In the genomic region with DNA sequence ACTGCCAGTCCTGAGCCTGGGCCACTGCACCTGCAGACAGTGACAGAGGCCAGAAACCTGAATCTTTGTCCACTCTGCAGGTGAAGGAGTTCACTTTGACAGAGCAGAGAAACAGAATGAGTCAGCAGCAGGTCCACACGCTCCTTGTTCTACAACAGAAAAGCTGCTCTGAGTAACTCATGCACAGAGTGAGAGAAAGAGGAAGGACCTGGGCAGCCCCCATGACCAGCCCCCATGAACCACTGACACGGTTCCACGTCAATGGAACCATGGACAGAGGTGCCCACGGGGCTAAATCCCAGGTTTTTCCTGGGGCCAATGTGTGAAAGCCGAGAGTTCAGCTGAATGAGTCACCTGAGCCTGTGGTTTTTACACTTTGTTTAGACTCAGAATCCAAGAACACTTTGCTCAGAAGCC, we compare ENCODE assay signal across 8 cellular contexts. TPM values are rescaled to one million over a fixed set of nuclear protein-coding genes. Genes with fewer than 3 reads are reported as not detected.
DNase-seq lines count a peak whose midpoint lies in the region; ATAC-seq and TF ChIP-seq lines count a peak whose summit lies in the region.

No MANE protein-coding gene starts in this region.

- peaks cover 4% of the 10 kb centered on the region for H3K27me3 Mint-ChIP-seq in activated CD8-positive, alpha-beta T cell treated with anti-CD3 and anti-CD28 coated beads for 36 hours
- no peaks in the 10 kb centered on the region for H3K27me3 Mint-ChIP-seq in activated CD8-positive, alpha-beta T cell treated with anti-CD3 and anti-CD28 coated beads, Interleukin-2, amount 10 ng/mL, durations not matched to agents 7 days and 5 days (ENCODE audit: low read depth)

- peaks cover 0 to 20% (median 0%) of the 10 kb centered on the region in 7 donors for H3K27me3 ChIP-seq in spleen (replicated peaks in 1 of 7)
- no peaks in the 10 kb centered on the region for H3K27me3 ChIP-seq in testis

- H3K27ac ChIP-seq in spleen (no peak overlapping the region), testis (no peak overlapping the region)

- no peaks in the 10 kb centered on the region for H3K9me3 Mint-ChIP-seq in activated CD8-positive, alpha-beta T cell treated with anti-CD3 and anti-CD28 coated beads for 36 hours
- H3K9me3 Mint-ChIP-seq in activated CD8-positive, alpha-beta T cell treated with anti-CD3 and anti-CD28 coated beads, Interleukin-2, amount 10 ng/mL, durations not matched to agents 7 days and 5 days (ENCODE audit: insufficient read depth): no peaks in the 10 kb centered on the region

- ATAC-seq in activated CD8-positive, alpha-beta T cell treated with anti-CD3 and anti-CD28 coated beads for 36 hours: no peak
- no peak for ATAC-seq in activated CD8-positive, alpha-beta T cell treated with anti-CD3 and anti-CD28 coated beads, Interleukin-2, amount 10 ng/mL, durations not matched to agents 7 days and 5 days
- peak; percentile 76 for ATAC-seq in HG02943 (IDR thresholded peaks at IDR 0.05; ENCODE audit: low read depth, unreplicated experiment)

- WGBS in spleen, 5 donors: 16 to 33% (median 30%) methylated on average over 3 to 5 of the region's 5 CpGs
- WGBS in testis, 2 donors: 65 to 85% methylated on average over 5 of the region's 5 CpGs

- no peaks in the 10 kb centered on the region for H3K4me1 Mint-ChIP-seq in activated CD8-positive, alpha-beta T cell treated with anti-CD3 and anti-CD28 coated beads for 36 hours (ENCODE audit: low read depth)
- no peaks in the 10 kb centered on the region for H3K4me1 Mint-ChIP-seq in activated CD8-positive, alpha-beta T cell treated with anti-CD3 and anti-CD28 coated beads, Interleukin-2, amount 10 ng/mL, durations not matched to agents 7 days and 5 days (ENCODE audit: low read depth)

- no peak overlapping the region for H3K4me3 Mint-ChIP-seq in activated CD8-positive, alpha-beta T cell treated with anti-CD3 and anti-CD28 coated beads for 36 hours
- H3K4me3 Mint-ChIP-seq in activated CD8-positive, alpha-beta T cell treated with anti-CD3 and anti-CD28 coated beads, Interleukin-2, amount 10 ng/mL, durations not matched to agents 7 days and 5 days: no peak overlapping the region

- intact Hi-C loops in activated CD8-positive, alpha-beta T cell treated with anti-CD3 and anti-CD28 coated beads for 36 hours (cut with micrococcal nuclease): no loop called here
- intact Hi-C loops in spleen (cut with DNase I; ENCODE audit: low total_unique reads) (no loop called here), testis (cut with DNase I; ENCODE audit: low total_unique reads) (no loop called here)

- H3K4me3 ChIP-seq in spleen: no peak overlapping the region
- H3K4me3 ChIP-seq in testis: no peak overlapping the region

- POLR2A ChIA-PET in activated CD8-positive, alpha-beta T cell treated with anti-CD3 and anti-CD28 coated beads for 36 hours (lab: Charles Lee): no interaction called here
- POLR2A ChIA-PET in activated CD8-positive, alpha-beta T cell treated with anti-CD3 and anti-CD28 coated beads, Interleukin-2, amount 10 ng/mL, durations not matched to agents 7 days and 5 days (lab: Charles Lee): no interaction called here

- no peak for TF ChIP-seq POLR2A in spleen (IDR thresholded peaks at IDR 0.05)
- TF ChIP-seq POLR2A in testis (IDR thresholded peaks at IDR 0.05): no peak

- DNase-seq in activated CD8-positive, alpha-beta T cell treated with anti-CD3 and anti-CD28 coated beads for 36 hours: peak; percentile 2
- no peak for DNase-seq in activated CD8-positive, alpha-beta T cell treated with anti-CD3 and anti-CD28 coated beads, Interleukin-2, amount 10 ng/mL, durations not matched to agents 7 days and 5 days
- DNase-seq in RPMI8226 (peak; percentile 63), spleen (peak; percentile 17), testis (no peak), mucosa of gallbladder (ENCODE audit: low spot score) (no peak)
- DNase-seq in activated CD4-positive, CD25-positive, alpha-beta regulatory T cell (lab: John Stamatoyannopoulos, UW): no peak

- TF ChIP-seq CTCF in activated CD8-positive, alpha-beta T cell treated with anti-CD3 and anti-CD28 coated beads for 36 hours (IDR thresholded peaks at IDR 0.05): no peak
- TF ChIP-seq CTCF in spleen (IDR thresholded peaks at IDR 0.05 in 8 of 11, conservative IDR thresholded peaks at IDR 0.05 in 3 of 11) (no peak), testis (IDR thresholded peaks at IDR 0.05) (no peak)

- H3K4me1 ChIP-seq in spleen (no peaks in the 10 kb centered on the region), testis (no peaks in the 10 kb centered on the region)

- H3K36me3 Mint-ChIP-seq in activated CD8-positive, alpha-beta T cell treated with anti-CD3 and anti-CD28 coated beads for 36 hours (ENCODE audit: low read depth): no peaks in the 10 kb centered on the region
- H3K36me3 Mint-ChIP-seq in activated CD8-positive, alpha-beta T cell treated with anti-CD3 and anti-CD28 coated beads, Interleukin-2, amount 10 ng/mL, durations not matched to agents 7 days and 5 days (ENCODE audit: low read depth): no peaks in the 10 kb centered on the region

- no peak overlapping the region for H3K27ac Mint-ChIP-seq in activated CD8-positive, alpha-beta T cell treated with anti-CD3 and anti-CD28 coated beads for 36 hours
- no peak overlapping the region for H3K27ac Mint-ChIP-seq in activated CD8-positive, alpha-beta T cell treated with anti-CD3 and anti-CD28 coated beads, Interleukin-2, amount 10 ng/mL, durations not matched to agents 7 days and 5 days

- no peaks in the 10 kb centered on the region for H3K9me3 ChIP-seq in spleen
- H3K9me3 ChIP-seq in testis: no peaks in the 10 kb centered on the region

- H3K36me3 ChIP-seq in spleen (no peaks in the 10 kb centered on the region), testis (ENCODE audit: low read depth, missing control alignments) (no peaks in the 10 kb centered on the region)

- CTCF ChIA-PET in activated CD8-positive, alpha-beta T cell treated with anti-CD3 and anti-CD28 coated beads for 36 hours (lab: Charles Lee): no interaction called here
- CTCF ChIA-PET in activated CD8-positive, alpha-beta T cell treated with anti-CD3 and anti-CD28 coated beads, Interleukin-2, amount 10 ng/mL, durations not matched to agents 7 days and 5 days (lab: Charles Lee): no interaction called here

RNA-seq across cellular contexts. Expression of a gene that starts 40.8 kb away (rescaled TPM):
- total RNA-seq in activated CD8-positive, alpha-beta T cell treated with anti-CD3 and anti-CD28 coated beads for 36 hours: under 1 TPM; 0.60 to 0.88 TPM
- total RNA-seq in activated CD8-positive, alpha-beta T cell treated with anti-CD3 and anti-CD28 coated beads, Interleukin-2, amount 10 ng/mL, durations not matched to agents 7 days and 5 days: under 1 TPM; 0.29 to 0.40 TPM
- 10 to 100 TPM; 32.2 to 74.4 (median 52.0) TPM for total RNA-seq in spleen
- polyA plus RNA-seq in spleen: 10 to 100 TPM in 1 of 3 donors, 1 to 10 TPM in 2; 6.7 to 19.2 (median 7.0) TPM
- 10 to 100 TPM; 44.7 to 79.5 TPM for total RNA-seq in testis
- polyA plus RNA-seq in testis (ENCODE audit: insufficient read depth, low read depth, low replicate concordance): 52.4 TPM
- 99.5 TPM for total RNA-seq in mucosa of gallbladder

Comparison
In these comparisons a context has a peak if more than half of its experiments do, and no peak if none do; other contexts are left out.
1. DNase-seq: peak in activated CD8-positive, alpha-beta T cell treated with anti-CD3 and anti-CD28 coated beads for 36 hours (single experiment), RPMI8226 (single experiment) and spleen (single experiment); none in activated CD8-positive, alpha-beta T cell treated with anti-CD3 and anti-CD28 coated beads, Interleukin-2, amount 10 ng/mL, durations not matched to agents 7 days and 5 days (single experiment), testis (single experiment), mucosa of gallbladder (single experiment) and activated CD4-positive, CD25-positive, alpha-beta regulatory T cell (0 of 4).
2. RNA of a gene that starts 40.8 kb away (total RNA-seq): 99.5 TPM in mucosa of gallbladder (single experiment), 44.7 to 79.5 TPM in testis and 32.2 to 74.4 TPM in spleen; 0.60 to 0.88 TPM in activated CD8-positive, alpha-beta T cell treated with anti-CD3 and anti-CD28 coated beads for 36 hours and 0.29 to 0.40 TPM in activated CD8-positive, alpha-beta T cell treated with anti-CD3 and anti-CD28 coated beads, Interleukin-2, amount 10 ng/mL, durations not matched to agents 7 days and 5 days; every median in the first group is over 10 times any median in the second.